28 cellular contexts compared by ENCODE assay signal in genomic region chr1:201575912-201576311, GRCh38.
"Had no signal": no experiment of that assay in that cellular context is flagged by ENCODE, and none has a peak within 500 bp of the region (broad histone marks: within the 10 kb centered on the region; RNA-seq: fewer than 3 reads in every experiment).

No MANE protein-coding gene starts in this region.

- FAIRE-seq: pancreas, urothelium cell line had no signal

- H3K9me3 ChIP-seq: neutrophil, pancreas, prostate gland, right lobe of liver, stomach, thoracic aorta, thyroid gland, upper lobe of left lung, vagina had no signal

- H3K4me2 ChIP-seq: smooth muscle cell had no signal

- H3K9me3 Mint-ChIP-seq: neural crest cell; stimulated activated effector memory CD8-positive, alpha-beta T cell treated with anti-CD3 and anti-CD28 coated beads, Interleukin-12 subunit alpha, Interleukin-12 subunit beta, amount 100 ng/mL, for 72 hours had no signal

- H3K4me3 ChIP-seq: pancreas, prostate gland, right lobe of liver, skin epidermis, smooth muscle cell, stomach, thoracic aorta, thyroid gland, tibial nerve, upper lobe of left lung, vagina had no signal

- H3K27ac Mint-ChIP-seq: naive B cell; naive thymus-derived CD8-positive, alpha-beta T cell; nephron progenitor cell; stimulated activated effector memory CD8-positive, alpha-beta T cell treated with anti-CD3 and anti-CD28 coated beads, Interleukin-12 subunit alpha, Interleukin-12 subunit beta, amount 100 ng/mL, for 72 hours; stimulated activated naive B cell treated with anti-CD40 and anti-IgM and Interleukin-4, amounts not matched to agents 10 μg/mL and 1 μg/mL and 100 μg/mL, for 72 hours; stimulated activated naive CD8-positive, alpha-beta T cell treated with anti-CD3 and anti-CD28 coated beads, Interleukin-15, Interleukin-2, amounts not matched to agents 100 ng/mL and 50 ng/mL, for 24 hours had no signal

- H3K4me1 ChIP-seq: pancreas, prostate gland, right lobe of liver, tibial nerve, vagina had no signal

- H3K27ac ChIP-seq: neutrophil, pancreas, prostate gland, right lobe of liver, skin epidermis, stomach, thoracic aorta, thyroid gland, tibial nerve, upper lobe of left lung, vagina had no signal

- ATAC-seq: naive thymus-derived CD8-positive, alpha-beta T cell; pancreas; right cardiac atrium; right lobe of liver; stimulated activated effector memory CD8-positive, alpha-beta T cell treated with anti-CD3 and anti-CD28 coated beads, Interleukin-12 subunit alpha, Interleukin-12 subunit beta, amount 100 ng/mL, for 72 hours; stimulated activated naive B cell treated with anti-CD40 and anti-IgM and Interleukin-4, amounts not matched to agents 10 μg/mL and 1 μg/mL and 100 μg/mL, for 72 hours had no signal

- H3K27me3 ChIP-seq: neutrophil, pancreas, right lobe of liver, stomach, thyroid gland, tibial nerve, upper lobe of left lung, vagina had no signal

- H3K4me1 Mint-ChIP-seq: naive B cell; stimulated activated naive B cell treated with anti-CD40 and anti-IgM and Interleukin-4, amounts not matched to agents 10 μg/mL and 1 μg/mL and 100 μg/mL, for 72 hours had no signal

- H3K27me3 Mint-ChIP-seq: stimulated activated naive CD8-positive, alpha-beta T cell treated with anti-CD3 and anti-CD28 coated beads, Interleukin-15, Interleukin-2, amounts not matched to agents 100 ng/mL and 50 ng/mL, for 24 hours had no signal

- H3K4me3 Mint-ChIP-seq: naive B cell; naive thymus-derived CD8-positive, alpha-beta T cell; nephron progenitor cell; neural crest cell; stimulated activated effector memory CD8-positive, alpha-beta T cell treated with anti-CD3 and anti-CD28 coated beads, Interleukin-12 subunit alpha, Interleukin-12 subunit beta, amount 100 ng/mL, for 72 hours; stimulated activated naive B cell treated with anti-CD40 and anti-IgM and Interleukin-4, amounts not matched to agents 10 μg/mL and 1 μg/mL and 100 μg/mL, for 72 hours; stimulated activated naive CD8-positive, alpha-beta T cell treated with anti-CD3 and anti-CD28 coated beads, Interleukin-15, Interleukin-2, amounts not matched to agents 100 ng/mL and 50 ng/mL, for 24 hours had no signal

- DNase-seq: naive B cell; naive thymus-derived CD8-positive, alpha-beta T cell; nephron progenitor cell; nucleus accumbens; pancreas; right cardiac atrium; stimulated activated CD4-positive, alpha-beta T cell treated with anti-CD3 and anti-CD28 coated beads, Interleukin-15, amount 100 ng/mL, for 24 hours; stimulated activated CD4-positive, alpha-beta T cell treated with anti-CD3 and anti-CD28 coated beads, Interleukin-2, amount 100 ng/mL, for 24 hours; stimulated activated CD4-positive, alpha-beta T cell treated with anti-CD3 and anti-CD28 coated beads, Interleukin-2, amount 100 ng/mL, for 48 hours; stimulated activated CD4-positive, alpha-beta T cell treated with anti-CD3 and anti-CD28 coated beads, Interleukin-4, amount 100 ng/mL, for 24 hours; stimulated activated naive B cell treated with anti-CD40 and anti-IgM and Interleukin-4, amounts not matched to agents 10 μg/mL and 1 μg/mL and 100 μg/mL, for 72 hours; stimulated activated naive CD4-positive, alpha-beta T cell treated with Interleukin-2 at 50 U/mL for 16 hours; stomach; thyroid gland; trophoblast cell; upper lobe of left lung had no signal

- H3K36me3 ChIP-seq: neutrophil, pancreas, prostate gland, right lobe of liver, stomach, thoracic aorta, thyroid gland, tibial nerve, upper lobe of left lung, vagina had no signal

- H3K36me3 Mint-ChIP-seq: stimulated activated effector memory CD8-positive, alpha-beta T cell treated with anti-CD3 and anti-CD28 coated beads, Interleukin-12 subunit alpha, Interleukin-12 subunit beta, amount 100 ng/mL, for 72 hours had no signal
